In genomic region chr7:77735457-77735856, GRCh38 we compare ENCODE assay signal across 17 cellular contexts. TPM values are rescaled to one million over a fixed set of nuclear protein-coding genes. Genes with fewer than 3 reads are reported as not detected.
DNase-seq lines count a peak whose midpoint lies in the region; ATAC-seq and TF ChIP-seq lines count a peak whose summit lies in the region.
"Had no signal": no experiment of that assay in that cellular context is flagged by ENCODE, and none has a peak within 500 bp of the region (broad histone marks: within the 10 kb centered on the region; RNA-seq: fewer than 3 reads in every experiment).

No MANE protein-coding gene starts in this region.

- CTCF ChIA-PET in activated CD4-positive, alpha-beta memory T cell treated with anti-CD3 and anti-CD28 coated beads, Interleukin-2, amount 10 ng/mL, durations not matched to agents 7 days and 5 days (lab: Charles Lee): no interaction called here

- no peaks in the 10 kb centered on the region for H3K9me3 Mint-ChIP-seq in activated naive CD8-positive, alpha-beta T cell (ENCODE audit: low read depth)
- H3K9me3 Mint-ChIP-seq in activated naive CD8-positive, alpha-beta T cell treated with anti-CD3 and anti-CD28 coated beads, Interleukin-2, amount 50 U/mL, for 24 hours: no peaks in the 10 kb centered on the region
- H3K9me3 Mint-ChIP-seq in activated naive CD8-positive, alpha-beta T cell treated with anti-CD3 and anti-CD28 coated beads for 36 hours: no peaks in the 10 kb centered on the region
- no peaks in the 10 kb centered on the region for H3K9me3 Mint-ChIP-seq in osteocyte (ENCODE audit: unreplicated experiment)
- H3K9me3 Mint-ChIP-seq in activated CD4-positive, alpha-beta memory T cell treated with anti-CD3 and anti-CD28 coated beads, Interleukin-2, amount 10 ng/mL, durations not matched to agents 7 days and 5 days: no peaks in the 10 kb centered on the region
- H3K9me3 Mint-ChIP-seq: CD14-positive monocyte had no signal

- peaks cover 33% of the 10 kb centered on the region for H3K4me1 Mint-ChIP-seq in activated naive CD8-positive, alpha-beta T cell (ENCODE audit: low read depth)
- H3K4me1 Mint-ChIP-seq in activated naive CD8-positive, alpha-beta T cell treated with anti-CD3 and anti-CD28 coated beads, Interleukin-2, amount 50 U/mL, for 24 hours: peaks cover 27% of the 10 kb centered on the region
- peaks cover 23% of the 10 kb centered on the region for H3K4me1 Mint-ChIP-seq in activated naive CD8-positive, alpha-beta T cell treated with anti-CD3 and anti-CD28 coated beads for 36 hours
- peaks cover 23% of the 10 kb centered on the region for H3K4me1 Mint-ChIP-seq in osteocyte (ENCODE audit: unreplicated experiment)
- peaks cover 5% of the 10 kb centered on the region for H3K4me1 Mint-ChIP-seq in activated CD4-positive, alpha-beta memory T cell treated with anti-CD3 and anti-CD28 coated beads, Interleukin-2, amount 10 ng/mL, durations not matched to agents 7 days and 5 days

- H3K4me3 Mint-ChIP-seq in activated naive CD8-positive, alpha-beta T cell: no peak overlapping the region
- no peak overlapping the region for H3K4me3 Mint-ChIP-seq in activated naive CD8-positive, alpha-beta T cell treated with anti-CD3 and anti-CD28 coated beads, Interleukin-2, amount 50 U/mL, for 24 hours
- H3K4me3 Mint-ChIP-seq in activated naive CD8-positive, alpha-beta T cell treated with anti-CD3 and anti-CD28 coated beads for 36 hours: no peak overlapping the region
- H3K4me3 Mint-ChIP-seq in osteocyte (ENCODE audit: unreplicated experiment): no peak overlapping the region
- H3K4me3 Mint-ChIP-seq in activated CD4-positive, alpha-beta memory T cell treated with anti-CD3 and anti-CD28 coated beads, Interleukin-2, amount 10 ng/mL, durations not matched to agents 7 days and 5 days: no peak overlapping the region
- H3K4me3 Mint-ChIP-seq: CD14-positive monocyte had no signal

- TF ChIP-seq CTCF in osteocyte (IDR thresholded peaks at IDR 0.05): no peak

- no peak for DNase-seq in activated naive CD8-positive, alpha-beta T cell treated with anti-CD3 and anti-CD28 coated beads, Interleukin-2, amount 50 U/mL, for 24 hours
- DNase-seq in activated naive CD8-positive, alpha-beta T cell treated with anti-CD3 and anti-CD28 coated beads for 36 hours: no peak
- DNase-seq in left lobe of liver (ENCODE audit: low spot score) (no peak), osteocyte (ENCODE audit: extremely low spot score, unreplicated experiment) (no peak), NCI-H2029 (lab: John Stamatoyannopoulos, UW) (no peak)
- no peak for DNase-seq in activated CD4-positive, alpha-beta memory T cell treated with anti-CD3 and anti-CD28 coated beads, Interleukin-2, amount 10 ng/mL, durations not matched to agents 7 days and 5 days
- DNase-seq in effector CD8-positive, alpha-beta T cell (lab: John Stamatoyannopoulos, UW): no peak
- DNase-seq: DND-41, GDM1, GOT3, NCI-H1105, NCI-H187, NCI-H2171, NCI-H774, SHP77 had no signal

- POLR2A ChIA-PET in activated CD4-positive, alpha-beta memory T cell treated with anti-CD3 and anti-CD28 coated beads, Interleukin-2, amount 10 ng/mL, durations not matched to agents 7 days and 5 days (lab: Charles Lee): no interaction called here

- H3K27ac Mint-ChIP-seq in activated naive CD8-positive, alpha-beta T cell: peak overlapping the region; percentile 28
- H3K27ac Mint-ChIP-seq in activated naive CD8-positive, alpha-beta T cell treated with anti-CD3 and anti-CD28 coated beads, Interleukin-2, amount 50 U/mL, for 24 hours: no peak overlapping the region
- H3K27ac Mint-ChIP-seq in activated naive CD8-positive, alpha-beta T cell treated with anti-CD3 and anti-CD28 coated beads for 36 hours: peak overlapping the region; percentile 40
- peak overlapping the region; percentile 4 for H3K27ac Mint-ChIP-seq in osteocyte (ENCODE audit: unreplicated experiment)
- no peak overlapping the region for H3K27ac Mint-ChIP-seq in activated CD4-positive, alpha-beta memory T cell treated with anti-CD3 and anti-CD28 coated beads, Interleukin-2, amount 10 ng/mL, durations not matched to agents 7 days and 5 days

- peaks cover 4% of the 10 kb centered on the region for H3K36me3 Mint-ChIP-seq in activated naive CD8-positive, alpha-beta T cell
- peaks cover 23% of the 10 kb centered on the region for H3K36me3 Mint-ChIP-seq in activated naive CD8-positive, alpha-beta T cell treated with anti-CD3 and anti-CD28 coated beads, Interleukin-2, amount 50 U/mL, for 24 hours (ENCODE audit: low read depth)
- H3K36me3 Mint-ChIP-seq in activated naive CD8-positive, alpha-beta T cell treated with anti-CD3 and anti-CD28 coated beads for 36 hours: peaks cover 6% of the 10 kb centered on the region
- peaks cover 14% of the 10 kb centered on the region for H3K36me3 Mint-ChIP-seq in osteocyte (ENCODE audit: unreplicated experiment)
- peaks cover 21% of the 10 kb centered on the region for H3K36me3 Mint-ChIP-seq in activated CD4-positive, alpha-beta memory T cell treated with anti-CD3 and anti-CD28 coated beads, Interleukin-2, amount 10 ng/mL, durations not matched to agents 7 days and 5 days (ENCODE audit: low read depth)

- ATAC-seq in activated naive CD8-positive, alpha-beta T cell treated with anti-CD3 and anti-CD28 coated beads, Interleukin-2, amount 50 U/mL, for 24 hours: no peak
- peak; percentile 61 for ATAC-seq in left lobe of liver

- no peaks in the 10 kb centered on the region for H3K27me3 Mint-ChIP-seq in activated naive CD8-positive, alpha-beta T cell
- no peaks in the 10 kb centered on the region for H3K27me3 Mint-ChIP-seq in activated naive CD8-positive, alpha-beta T cell treated with anti-CD3 and anti-CD28 coated beads, Interleukin-2, amount 50 U/mL, for 24 hours
- no peaks in the 10 kb centered on the region for H3K27me3 Mint-ChIP-seq in activated naive CD8-positive, alpha-beta T cell treated with anti-CD3 and anti-CD28 coated beads for 36 hours
- no peaks in the 10 kb centered on the region for H3K27me3 Mint-ChIP-seq in osteocyte (ENCODE audit: unreplicated experiment)
- H3K27me3 Mint-ChIP-seq in activated CD4-positive, alpha-beta memory T cell treated with anti-CD3 and anti-CD28 coated beads, Interleukin-2, amount 10 ng/mL, durations not matched to agents 7 days and 5 days: no peaks in the 10 kb centered on the region

RNA-seq across cellular contexts. Expression of gene RSBN1L, which starts 39.2 kb away (rescaled TPM):
- 10 to 100 TPM; 21.7 to 21.8 TPM for total RNA-seq in activated naive CD8-positive, alpha-beta T cell treated with anti-CD3 and anti-CD28 coated beads for 36 hours
- total RNA-seq in left lobe of liver: 7.4 TPM
- 13.0 and 14.2 TPM in 2 replicates for total RNA-seq in osteocyte
- total RNA-seq in activated CD4-positive, alpha-beta memory T cell treated with anti-CD3 and anti-CD28 coated beads, Interleukin-2, amount 10 ng/mL, durations not matched to agents 7 days and 5 days: 10 to 100 TPM; 28.7 to 29.5 TPM

Comparison
In these comparisons a context has a peak if more than half of its experiments do, and no peak if none do; other contexts are left out.
1. H3K27ac Mint-ChIP-seq: peak in activated naive CD8-positive, alpha-beta T cell (single experiment), activated naive CD8-positive, alpha-beta T cell treated with anti-CD3 and anti-CD28 coated beads for 36 hours (single experiment) and osteocyte (single experiment); none in activated naive CD8-positive, alpha-beta T cell treated with anti-CD3 and anti-CD28 coated beads, Interleukin-2, amount 50 U/mL, for 24 hours (single experiment) and activated CD4-positive, alpha-beta memory T cell treated with anti-CD3 and anti-CD28 coated beads, Interleukin-2, amount 10 ng/mL, durations not matched to agents 7 days and 5 days (single experiment).